In the genomic region with DNA sequence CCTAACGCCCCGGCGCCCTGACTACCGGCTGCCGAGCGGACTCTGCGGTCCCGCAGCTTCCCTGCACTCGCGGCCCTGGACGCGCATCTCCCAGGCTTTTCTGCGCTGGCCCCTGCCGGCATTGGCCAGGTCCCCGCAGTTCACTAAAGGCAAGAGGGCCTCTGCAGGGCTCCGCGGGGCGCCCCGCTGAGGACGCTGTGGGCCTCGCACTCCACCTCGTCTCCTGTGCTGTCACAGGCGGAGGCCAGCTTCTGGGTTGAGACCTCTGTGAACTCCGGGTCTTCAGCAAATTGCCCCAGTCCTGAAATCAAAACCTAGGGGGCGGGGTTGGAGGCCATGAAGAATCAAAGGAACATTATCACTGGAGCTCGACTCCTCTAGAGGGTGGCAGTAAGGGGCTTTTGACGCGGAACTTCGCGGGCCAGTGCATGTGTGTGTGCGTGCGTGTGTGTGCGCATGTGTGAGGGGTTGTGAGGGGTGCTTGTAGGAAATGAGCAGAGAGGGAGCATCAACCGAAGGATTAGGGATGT, we compare ENCODE assay signal across 8 cellular contexts.
A peak's percentile ranks its signal among the peaks of the same experiment; 100 is the strongest.
DNase-seq lines count a peak whose midpoint lies in the region; ATAC-seq and TF ChIP-seq lines count a peak whose summit lies in the region.

No MANE protein-coding gene starts in this region.

- H3K27ac Mint-ChIP-seq in activated T-helper 1 cell treated with anti-CD3 and anti-CD28 coated beads, Interleukin-12 subunit alpha, Interleukin-12 subunit beta, Interleukin-2, Interleukin-4 antibody, amounts not matched to agents 30 ng/mL and 10 ng/mL and 1 ng/mL, durations not matched to agents 14 hours and 24 hours and 36 hours = no peak overlapping the region
- H3K27ac Mint-ChIP-seq in progenitor cell of endocrine pancreas = peak overlapping the region; percentile 96

- no peaks in the 10 kb centered on the region for H3K36me3 Mint-ChIP-seq in activated T-helper 1 cell treated with anti-CD3 and anti-CD28 coated beads, Interleukin-12 subunit alpha, Interleukin-12 subunit beta, Interleukin-2, Interleukin-4 antibody, amounts not matched to agents 30 ng/mL and 10 ng/mL and 1 ng/mL, durations not matched to agents 14 hours and 24 hours and 36 hours (ENCODE audit: low read depth)
- no peaks in the 10 kb centered on the region for H3K36me3 Mint-ChIP-seq in progenitor cell of endocrine pancreas (ENCODE audit: insufficient read depth)

- no peaks in the 10 kb centered on the region for H3K9me3 Mint-ChIP-seq in activated T-helper 1 cell treated with anti-CD3 and anti-CD28 coated beads, Interleukin-12 subunit alpha, Interleukin-12 subunit beta, Interleukin-2, Interleukin-4 antibody, amounts not matched to agents 30 ng/mL and 10 ng/mL and 1 ng/mL, durations not matched to agents 14 hours and 24 hours and 36 hours
- no peaks in the 10 kb centered on the region for H3K9me3 Mint-ChIP-seq in progenitor cell of endocrine pancreas (ENCODE audit: low read depth)

- DNase-seq in COLO668 (lab: John Stamatoyannopoulos, UW; ENCODE audit: unreplicated experiment) (peak; percentile 33), Right ventricle myocardium superior (peak; percentile 60), progenitor cell of endocrine pancreas (ENCODE audit: low spot score, unreplicated experiment) (peak; percentile 73), NCI-H345 (lab: John Stamatoyannopoulos, UW) (no peak), omental fat pad (ENCODE audit: low spot score) (no peak), SKM-1 (lab: John Stamatoyannopoulos, UW; ENCODE audit: unreplicated experiment) (no peak)
- DNase-seq in activated T-helper 1 cell treated with anti-CD3 and anti-CD28 coated beads, Interleukin-12 subunit alpha, Interleukin-12 subunit beta, Interleukin-2, Interleukin-4 antibody, amounts not matched to agents 30 ng/mL and 10 ng/mL and 1 ng/mL, durations not matched to agents 14 hours and 24 hours and 36 hours (ENCODE audit: low spot score) = no peak

- peaks cover 58% of the 10 kb centered on the region for H3K27me3 Mint-ChIP-seq in activated T-helper 1 cell treated with anti-CD3 and anti-CD28 coated beads, Interleukin-12 subunit alpha, Interleukin-12 subunit beta, Interleukin-2, Interleukin-4 antibody, amounts not matched to agents 30 ng/mL and 10 ng/mL and 1 ng/mL, durations not matched to agents 14 hours and 24 hours and 36 hours (ENCODE audit: insufficient read depth)
- H3K27me3 Mint-ChIP-seq in progenitor cell of endocrine pancreas = peaks cover 10% of the 10 kb centered on the region

- H3K4me1 Mint-ChIP-seq in activated T-helper 1 cell treated with anti-CD3 and anti-CD28 coated beads, Interleukin-12 subunit alpha, Interleukin-12 subunit beta, Interleukin-2, Interleukin-4 antibody, amounts not matched to agents 30 ng/mL and 10 ng/mL and 1 ng/mL, durations not matched to agents 14 hours and 24 hours and 36 hours (ENCODE audit: low read depth) = peaks cover 15% of the 10 kb centered on the region
- H3K4me1 Mint-ChIP-seq in progenitor cell of endocrine pancreas (ENCODE audit: low read depth) = peaks cover 26% of the 10 kb centered on the region

- TF ChIP-seq CTCF in progenitor cell of endocrine pancreas (IDR thresholded peaks at IDR 0.05; ENCODE audit: unreplicated experiment) = peak; percentile 74
- TF ChIP-seq CTCF in omental fat pad (IDR thresholded peaks at IDR 0.05) = no peak

- ATAC-seq in HG02759 (IDR thresholded peaks at IDR 0.05; ENCODE audit: unreplicated experiment) (peak; percentile 50), Right ventricle myocardium superior (ENCODE audit: poor library complexity) (peak; percentile 75), omental fat pad (ENCODE audit: low FRiP score) (no peak)

- peak overlapping the region; percentile 80 for H3K4me3 Mint-ChIP-seq in activated T-helper 1 cell treated with anti-CD3 and anti-CD28 coated beads, Interleukin-12 subunit alpha, Interleukin-12 subunit beta, Interleukin-2, Interleukin-4 antibody, amounts not matched to agents 30 ng/mL and 10 ng/mL and 1 ng/mL, durations not matched to agents 14 hours and 24 hours and 36 hours
- H3K4me3 Mint-ChIP-seq in progenitor cell of endocrine pancreas (ENCODE audit: low read depth) = peak overlapping the region; percentile 83

- intact Hi-C loops in activated T-helper 1 cell treated with anti-CD3 and anti-CD28 coated beads, Interleukin-12 subunit alpha, Interleukin-12 subunit beta, Interleukin-2, Interleukin-4 antibody, amounts not matched to agents 30 ng/mL and 10 ng/mL and 1 ng/mL, durations not matched to agents 14 hours and 24 hours and 36 hours (cut with micrococcal nuclease) = no loop called here
- intact Hi-C loops in Right ventricle myocardium superior (cut with DNase I) = no loop called here

Comparison
In these comparisons a context has a peak if more than half of its experiments do, and no peak if none do; other contexts are left out.
1. DNase-seq: peak in COLO668 (single experiment), Right ventricle myocardium superior (single experiment) and progenitor cell of endocrine pancreas (single experiment); none in activated T-helper 1 cell treated with anti-CD3 and anti-CD28 coated beads, Interleukin-12 subunit alpha, Interleukin-12 subunit beta, Interleukin-2, Interleukin-4 antibody, amounts not matched to agents 30 ng/mL and 10 ng/mL and 1 ng/mL, durations not matched to agents 14 hours and 24 hours and 36 hours (single experiment), NCI-H345 (single experiment), omental fat pad (single experiment) and SKM-1 (single experiment).